ENCODE assay signal across 8 cellular contexts in the genomic region with DNA sequence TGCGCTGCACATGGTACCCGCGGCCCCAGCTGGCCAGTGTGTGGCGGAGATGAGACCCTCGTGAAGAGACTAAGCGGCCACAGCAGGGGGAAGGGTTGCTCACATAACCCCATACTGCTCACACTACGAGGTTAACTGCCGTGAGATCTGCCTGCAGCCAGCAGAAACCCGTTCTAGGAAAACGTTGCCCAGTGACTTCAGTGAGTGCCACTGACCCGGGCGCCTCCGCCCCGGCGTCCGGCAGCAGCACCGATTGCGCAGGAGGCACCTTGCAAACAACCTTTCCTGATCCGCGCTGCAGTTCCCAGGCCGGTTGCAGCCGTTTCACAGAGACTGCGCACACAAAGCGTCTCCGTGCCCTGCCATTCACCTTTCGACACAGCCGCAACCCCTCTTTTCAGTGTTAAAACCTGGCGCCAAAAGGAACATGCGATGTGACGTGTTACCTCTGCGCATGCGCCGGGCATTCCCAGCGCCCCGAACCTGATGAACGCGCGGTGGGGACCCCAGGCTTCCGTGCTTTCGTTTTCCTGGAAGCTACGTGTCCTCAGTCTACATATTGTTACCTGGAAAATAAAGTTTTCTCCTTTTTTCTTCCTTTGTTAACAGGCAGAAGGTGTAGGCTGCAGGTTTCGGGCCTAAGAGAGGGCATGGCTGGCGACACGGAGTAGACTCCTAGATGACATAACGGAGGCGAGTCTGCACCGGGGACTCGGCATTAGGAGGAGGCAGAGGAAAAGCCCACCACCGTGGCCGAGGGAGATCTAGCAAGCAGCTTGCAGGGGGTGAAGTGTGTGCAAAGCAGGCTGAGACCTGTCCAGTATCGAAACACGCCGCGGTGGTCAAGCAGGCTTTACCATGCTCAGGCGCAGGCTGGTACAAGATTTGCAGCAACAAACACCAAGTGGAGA. TPM values are rescaled to one million over a fixed set of nuclear protein-coding genes. Genes with fewer than 3 reads are reported as not detected.
DNase-seq lines count a peak whose midpoint lies in the region; ATAC-seq and TF ChIP-seq lines count a peak whose summit lies in the region.

No MANE protein-coding gene starts in this region.

- H3K4me3 ChIP-seq in left ventricle myocardium inferior (peak overlapping the region; percentile 72), vagina (peak overlapping the region; percentile 57 to 76)

- peaks cover 54% of the 10 kb centered on the region for H3K4me1 Mint-ChIP-seq in activated naive CD8-positive, alpha-beta T cell treated with anti-CD3 and anti-CD28 coated beads, Interleukin-2, amount 10 ng/mL, durations not matched to agents 7 days and 5 days

- peak; percentile 70 for ATAC-seq in GM21786 (IDR thresholded peaks at IDR 0.05; ENCODE audit: unreplicated experiment)
- peak; percentile 86 for ATAC-seq in activated naive CD8-positive, alpha-beta T cell treated with anti-CD3 and anti-CD28 coated beads, Interleukin-2, amount 10 ng/mL, durations not matched to agents 7 days and 5 days (ENCODE audit: low read depth)

- POLR2A ChIA-PET in activated naive CD8-positive, alpha-beta T cell treated with anti-CD3 and anti-CD28 coated beads, Interleukin-2, amount 10 ng/mL, durations not matched to agents 7 days and 5 days (lab: Charles Lee) = interaction anchor here (0.6 to 6.2 kb wide), 16 partner anchors 8 to 306 kb away, joined by 3 to 82 read pairs (median 8); partner anchors contain the start of genes DYRK1A and VPS26C

- H3K27me3 ChIP-seq in left ventricle myocardium inferior (ENCODE audit: low read depth) = no peaks in the 10 kb centered on the region
- no peaks in the 10 kb centered on the region for H3K27me3 ChIP-seq in vagina

- no peaks in the 10 kb centered on the region for H3K9me3 Mint-ChIP-seq in activated naive CD8-positive, alpha-beta T cell treated with anti-CD3 and anti-CD28 coated beads, Interleukin-2, amount 10 ng/mL, durations not matched to agents 7 days and 5 days

- peak overlapping the region; percentile 83 for H3K4me3 Mint-ChIP-seq in activated naive CD8-positive, alpha-beta T cell treated with anti-CD3 and anti-CD28 coated beads, Interleukin-2, amount 10 ng/mL, durations not matched to agents 7 days and 5 days

- no peaks in the 10 kb centered on the region for H3K9me3 ChIP-seq in left ventricle myocardium inferior (replicated peaks)
- H3K9me3 ChIP-seq in vagina = no peaks in the 10 kb centered on the region

- no peak for TF ChIP-seq POLR2A in vagina (IDR thresholded peaks at IDR 0.05)

- TF ChIP-seq CTCF in left ventricle myocardium inferior (IDR thresholded peaks at IDR 0.05; ENCODE audit: borderline replicate concordance) (no peak), vagina (IDR thresholded peaks at IDR 0.05) (no peak)

- H3K27me3 Mint-ChIP-seq in activated naive CD8-positive, alpha-beta T cell treated with anti-CD3 and anti-CD28 coated beads, Interleukin-2, amount 10 ng/mL, durations not matched to agents 7 days and 5 days = no peaks in the 10 kb centered on the region

- peak overlapping the region; percentile 75 for H3K27ac ChIP-seq in left ventricle myocardium inferior (replicated peaks)
- peak overlapping the region; percentile 80 for H3K27ac ChIP-seq in vagina

- H3K36me3 ChIP-seq in left ventricle myocardium inferior = peaks cover 3% of the 10 kb centered on the region
- no peaks in the 10 kb centered on the region for H3K36me3 ChIP-seq in vagina

- H3K4me1 ChIP-seq in left ventricle myocardium inferior (peaks cover 48% of the 10 kb centered on the region), vagina (peaks cover 27% of the 10 kb centered on the region)

- peak; percentile 83 for DNase-seq in DMS79 (lab: John Stamatoyannopoulos, UW)
- DNase-seq in LoVo (ENCODE audit: low spot score) = peak; percentile 81
- peak; percentile 73 for DNase-seq in SKM-1 treated with dmso at 0.1 percent for 144 hours (lab: John Stamatoyannopoulos, UW; ENCODE audit: unreplicated experiment)
- peak; percentile 87 for DNase-seq in activated naive CD8-positive, alpha-beta T cell treated with anti-CD3 and anti-CD28 coated beads, Interleukin-2, amount 10 ng/mL, durations not matched to agents 7 days and 5 days
- peak; percentile 58 for DNase-seq in left ventricle myocardium inferior
- DNase-seq in putamen (ENCODE audit: low spot score) = peak; percentile 67
- no peak for DNase-seq in vagina (ENCODE audit: extremely low spot score in 2 of 2)

- H3K36me3 Mint-ChIP-seq in activated naive CD8-positive, alpha-beta T cell treated with anti-CD3 and anti-CD28 coated beads, Interleukin-2, amount 10 ng/mL, durations not matched to agents 7 days and 5 days = peaks cover 29% of the 10 kb centered on the region

- peak overlapping the region; percentile 99 for H3K27ac Mint-ChIP-seq in activated naive CD8-positive, alpha-beta T cell treated with anti-CD3 and anti-CD28 coated beads, Interleukin-2, amount 10 ng/mL, durations not matched to agents 7 days and 5 days

- intact Hi-C loops in left ventricle myocardium inferior (cut with micrococcal nuclease) = no loop called here
- intact Hi-C loops in vagina (cut with DNase I) = no loop called here

RNA-seq across cellular contexts. Expression of gene VPS26C, which starts 8.9 kb away (rescaled TPM):
- 10 to 100 TPM; 94.0 to 97.3 TPM for total RNA-seq in activated naive CD8-positive, alpha-beta T cell treated with anti-CD3 and anti-CD28 coated beads, Interleukin-2, amount 10 ng/mL, durations not matched to agents 7 days and 5 days
- total RNA-seq in left ventricle myocardium inferior (54.2 TPM), vagina (49.6 TPM)

Comparison
In these comparisons a context has a peak if more than half of its experiments do, and no peak if none do; other contexts are left out.
1. DNase-seq: peak in DMS79 (single experiment), LoVo (single experiment), SKM-1 treated with dmso at 0.1 percent for 144 hours (single experiment), activated naive CD8-positive, alpha-beta T cell treated with anti-CD3 and anti-CD28 coated beads, Interleukin-2, amount 10 ng/mL, durations not matched to agents 7 days and 5 days (single experiment), left ventricle myocardium inferior (single experiment) and putamen (single experiment); none in vagina (0 of 2).